ENCODE assay signal across 16 cellular contexts in genomic region chr18:58640428-58640805, GRCh38. TPM values are rescaled to one million over a fixed set of nuclear protein-coding genes. Genes with fewer than 3 reads are reported as not detected.
DNase-seq lines count a peak whose midpoint lies in the region; ATAC-seq, FAIRE-seq and TF ChIP-seq lines count a peak whose summit lies in the region.
"Had no signal": no experiment of that assay in that cellular context is flagged by ENCODE, and none has a peak within 500 bp of the region (broad histone marks: within the 10 kb centered on the region; RNA-seq: fewer than 3 reads in every experiment).

No MANE protein-coding gene starts in this region.

- RAD21 ChIA-PET in GM12878 (lab: Charles Lee; ENCODE audit: unreplicated experiment) = interaction anchor here (1.0 to 1.6 kb wide), 4 partner anchors 15 to 107 kb away, joined by 3 to 5 read pairs (median 4); no protein-coding TSS in a partner anchor

- H2BK120ac ChIP-seq in neuronal stem cell (ENCODE audit: low read depth, low read length) = no peak overlapping the region

- no peak overlapping the region for H4K8ac ChIP-seq in neuronal stem cell (ENCODE audit: low read depth, low read length)

- no peak for TF ChIP-seq POLR2A in GM12878 (IDR thresholded peaks at IDR 0.05; ENCODE audit: low read depth, low read length)

- no peak overlapping the region for H2AK5ac ChIP-seq in neuronal stem cell (ENCODE audit: low read depth, low read length)

- H2BK12ac ChIP-seq in neuronal stem cell (ENCODE audit: low read length) = no peak overlapping the region

- H3K4me3 ChIP-seq in GM12878 (no peak overlapping the region), neuronal stem cell (ENCODE audit: low read length in 2 of 2) (no peak overlapping the region)
- H3K4me3 ChIP-seq: colonic mucosa, sigmoid colon had no signal

- H3K14ac ChIP-seq in neuronal stem cell (ENCODE audit: low read length) = no peak overlapping the region

- in situ Hi-C loops in GM12878 (cut with MboI) = no loop called here

- POLR2A ChIA-PET in GM12878 (lab: Charles Lee) = interaction anchor here (0.7 to 1.1 kb wide), 2 partner anchors 15 to 19 kb away, joined by 3 to 4 read pairs; no protein-coding TSS in a partner anchor

- CTCF ChIA-PET in GM12878 (lab: Yijun Ruan, JAX) = interaction anchor here (0.7 to 2.2 kb wide), 3 partner anchors 14 to 124 kb away, joined by 3 to 6 read pairs (median 4); no protein-coding TSS in a partner anchor

- H3K9me3 ChIP-seq in GM12878 (replicated peaks; ENCODE audit: control insufficient read depth, insufficient read depth, low read length) = peaks cover 11% of the 10 kb centered on the region
- H3K9me3 ChIP-seq in neuronal stem cell (replicated peaks in 1 of 2; ENCODE audit: control insufficient read depth in 2 of 2, insufficient read depth in 1 of 2, low read depth in 1 of 2, low read length in 2 of 2) = no peaks in the 10 kb centered on the region
- H3K9me3 ChIP-seq: colonic mucosa, sigmoid colon had no signal

- peak; percentile 58 for DNase-seq in ELF-1 (ENCODE audit: low read depth, low spot score)
- peak; percentile 87 for DNase-seq in M059J (ENCODE audit: low read depth)
- DNase-seq in GM12878 (ENCODE audit: low read depth, low spot score) = no peak
- no peak for DNase-seq in neuronal stem cell (ENCODE audit: low spot score)
- DNase-seq in DMS79 (lab: John Stamatoyannopoulos, UW) = no peak
- no peak for DNase-seq in frontal cortex (ENCODE audit: low spot score in 2 of 2)
- DNase-seq in NCI-H446 treated with DMSO at 0.1 percent for 48 hours (lab: John Stamatoyannopoulos, UW) = no peak
- DNase-seq: activated effector memory CD4-positive, alpha-beta T cell treated with Interleukin-2 at 50 U/mL for 16 hours; colonic mucosa; KG1; midbrain; NCI-H1417 treated with DMSO at 0.1 percent for 48 hours; sigmoid colon; stimulated activated CD4-positive, alpha-beta T cell treated with anti-CD3 and anti-CD28 coated beads, Interleukin-4, amount 100 ng/mL, for 1 hour; T-helper 2 cell had no signal

- no TSS peak for BruUV-seq in GM12878 (replicated peaks; lab: Mats Ljungman, UMichigan)

- no peaks in the 10 kb centered on the region for H3K79me2 ChIP-seq in GM12878 (ENCODE audit: control insufficient read depth, insufficient read depth, low read length)

- TF ChIP-seq EP300 in GM12878 (IDR thresholded peaks at IDR 0.05; ENCODE audit: borderline replicate concordance in 1 of 2, control insufficient read depth in 1 of 2, low read depth in 2 of 2, low read length in 2 of 2) = no peak

- no peak overlapping the region for H3K18ac ChIP-seq in neuronal stem cell (ENCODE audit: low read length)

- intact Hi-C loops in GM12878 (cut with micrococcal nuclease; ENCODE audit: unreplicated experiment) = no loop called here

- SMC1A ChIA-PET in GM12878 (lab: Charles Lee; ENCODE audit: uncharacterized antibody, unreplicated experiment) = interaction anchor here (1.2 to 2.4 kb wide), 9 partner anchors 7 to 124 kb away, joined by 3 to 14 read pairs (median 5); no protein-coding TSS in a partner anchor

- 0 out of 2 replicates have a peak overlapping the region, but pooled peaks have one; percentile 19 for H2AFZ ChIP-seq in GM12878 (ENCODE audit: control insufficient read depth, low read depth, low read length)
- peak overlapping the region; percentile 56 for H2AFZ ChIP-seq in neuronal stem cell (ENCODE audit: low read length)

- peak overlapping the region; percentile 11 for H3K4me2 ChIP-seq in GM12878 (ENCODE audit: control insufficient read depth, insufficient read depth)
- H3K4me2 ChIP-seq in neuronal stem cell (ENCODE audit: insufficient read depth, low read length, poor library complexity, severe bottlenecking) = no peak overlapping the region

- H2BK5ac ChIP-seq in neuronal stem cell (ENCODE audit: low read length) = no peak overlapping the region

- no peak overlapping the region for H3K4ac ChIP-seq in neuronal stem cell (ENCODE audit: low read length)

- H3K27me3 ChIP-seq in GM12878 (replicated peaks in 1 of 2; ENCODE audit: control insufficient read depth in 2 of 2, insufficient read depth in 2 of 2, low read length in 1 of 2) (no peaks in the 10 kb centered on the region), neuronal stem cell (ENCODE audit: control insufficient read depth in 3 of 3, insufficient read depth in 3 of 3, low read depth in 1 of 3, low read length in 3 of 3) (no peaks in the 10 kb centered on the region)
- H3K27me3 ChIP-seq: colonic mucosa, sigmoid colon had no signal

- H3K27ac ChIP-seq in GM12878 (ENCODE audit: control insufficient read depth, insufficient read depth) = no peak overlapping the region; the same call in 1 of the 2 replicates
- H3K27ac ChIP-seq in neuronal stem cell (replicated peaks; ENCODE audit: low read length) = no peak overlapping the region
- H3K27ac ChIP-seq: colonic mucosa, sigmoid colon had no signal

- H3K9ac ChIP-seq in GM12878 (ENCODE audit: control insufficient read depth, insufficient read depth, low read length) (no peak overlapping the region), neuronal stem cell (ENCODE audit: low read depth, low read length, poor library complexity) (no peak overlapping the region)

- no peak overlapping the region for H2BK15ac ChIP-seq in neuronal stem cell (ENCODE audit: low read length)

- no peak for TF ChIP-seq RAD21 in GM12878 (IDR thresholded peaks at IDR 0.05; ENCODE audit: insufficient read depth, low read depth, low read length)

- H3K36me3 ChIP-seq in GM12878 (ENCODE audit: control insufficient read depth in 2 of 2, insufficient read depth in 2 of 2, low read length in 1 of 2) (no peaks in the 10 kb centered on the region), neuronal stem cell (replicated peaks in 1 of 2; ENCODE audit: control insufficient read depth in 2 of 2, insufficient read depth in 2 of 2, low read length in 2 of 2) (no peaks in the 10 kb centered on the region)
- H3K36me3 ChIP-seq: colonic mucosa, sigmoid colon had no signal

- WGBS in GM12878 (ENCODE audit: insufficient coverage, insufficient replicate concordance, low lambda C conversion rate, missing lambda C conversion rate) = 83% methylated on average over 4 of the region's 4 CpGs
- WGBS in neuronal stem cell (ENCODE audit: extremely low coverage in 2 of 2, insufficient read length in 2 of 2, insufficient replicate concordance in 1 of 2), 2 donors = no CpG with 5 or more reads among the region's 4 CpGs

- H3K4me1 ChIP-seq in GM12878 (ENCODE audit: control insufficient read depth, insufficient read depth, low read length) (peaks cover 38% of the 10 kb centered on the region), neuronal stem cell (ENCODE audit: control insufficient read depth in 2 of 2, insufficient read depth in 1 of 2, low read depth in 1 of 2, low read length in 2 of 2) (peaks cover 11 to 18% of the 10 kb centered on the region in 2 donors)
- H3K4me1 ChIP-seq: colonic mucosa had no signal

- ATAC-seq in GM12878 (no peak), GM19324 (IDR thresholded peaks at IDR 0.05; ENCODE audit: low FRiP score, unreplicated experiment) (no peak)

- no peak for FAIRE-seq in GM12878 (lab: Jason Lieb, UNC)
- no peak for FAIRE-seq in frontal cortex (lab: Jason Lieb, UNC)

- TF ChIP-seq CTCF in GM12878 (IDR thresholded peaks at IDR 0.05 in 2 of 3, conservative IDR thresholded peaks at IDR 0.05 in 1 of 3; ENCODE audit: control insufficient read depth in 2 of 3, extremely low read depth in 1 of 3, insufficient read depth in 1 of 3, low read depth in 3 of 3, low read length in 3 of 3) = no peak

- H3K23ac ChIP-seq in neuronal stem cell (ENCODE audit: low read depth, low read length, poor library complexity) = no peak overlapping the region

- H4K91ac ChIP-seq in neuronal stem cell (ENCODE audit: low read depth, low read length, poor library complexity) = no peak overlapping the region

- no peaks in the 10 kb centered on the region for H3K79me1 ChIP-seq in neuronal stem cell (ENCODE audit: low read depth, low read length)

- no peaks in the 10 kb centered on the region for H4K20me1 ChIP-seq in GM12878 (ENCODE audit: control insufficient read depth, insufficient read depth)

RNA-seq across cellular contexts. Expression of gene ALPK2, which starts 11.5 kb away (rescaled TPM):
- total RNA-seq in M059J (2014; rRNA removed; shearing (Covaris generic)) = 38.7 and 73.1 TPM in 2 replicates
- 28.8 and 29.7 TPM in 2 replicates for total RNA-seq in GM12878 (2013; cell fraction: nucleolus; rRNA removed)
- total RNA-seq in GM12878 (2014; rRNA removed) (4.5 and 5.8 TPM in 2 replicates), GM12878 (2014; rRNA removed; fragmentation: Illumina TruSeq; extraction: Trizol) (8.1 and 8.5 TPM in 2 replicates), GM12878 (2021) (4.3 and 5.1 TPM in 2 replicates), frontal cortex (not detected)
- polyA plus RNA-seq in GM12878 (2011; ENCODE audit: low read depth) = 2.5 TPM
- polyA plus RNA-seq in GM12878 (2011; rRNA removed) (27.4 and 36.5 TPM in 2 replicates), GM12878 (2014; fragmentation: Illumina TruSeq; extraction: Trizol) (4.8 and 4.9 TPM in 2 replicates), GM12878 (2014; fragmentation: Nextera tagmentation; extraction: Ambion mirVana) (1 to 10 TPM; 1.6 to 1.8 TPM), GM12878 (2014; rRNA removed) (3.4 TPM in 2 replicates), GM12878 (2016; fragmentation: Nextera tagmentation; extraction: Ambion mirVana) (1 to 10 TPM; 5.1 to 6.0 TPM)
- polyA plus RNA-seq in GM12878 (2011; cell fraction: cytosol; rRNA removed) = 14.0 TPM in 2 replicates
- 68.7 and 99.5 TPM in 2 replicates for polyA plus RNA-seq in GM12878 (2011; cell fraction: nucleus; rRNA removed)
- 2.4 and 3.8 TPM in 2 replicates for polyA plus RNA-seq in GM12878 (2012)
- 53.4 and 56.6 TPM in 2 replicates for polyA minus RNA-seq in GM12878 (2011; rRNA and poly(A)+ RNA removed)
- polyA minus RNA-seq in GM12878 (2011; cell fraction: cytosol; rRNA and poly(A)+ RNA removed) = 10.0 and 12.4 TPM in 2 replicates
- 96.9 and 97.0 TPM in 2 replicates for polyA minus RNA-seq in GM12878 (2011; cell fraction: nucleus; rRNA and poly(A)+ RNA removed)
- 0.28 TPM for polyA plus RNA-seq in neuronal stem cell (2013, experiment 1 of 2)
- polyA plus RNA-seq in neuronal stem cell (2013, experiment 2 of 2) = 0.21 TPM

RNA-seq across cellular contexts. Expression of gene MALT1, which starts 30.8 kb away (rescaled TPM):
- 92.5 and 116 TPM in 2 replicates for total RNA-seq in M059J (2014; rRNA removed; shearing (Covaris generic))
- total RNA-seq in GM12878 (2013; cell fraction: nucleolus; rRNA removed) = 326 and 345 TPM in 2 replicates
- 61.5 and 79.2 TPM in 2 replicates for total RNA-seq in GM12878 (2014; rRNA removed)
- total RNA-seq in GM12878 (2014; rRNA removed; fragmentation: Illumina TruSeq; extraction: Trizol) = 65.8 and 71.2 TPM in 2 replicates
- 49.8 and 50.6 TPM in 2 replicates for total RNA-seq in GM12878 (2021)
- polyA plus RNA-seq in GM12878 (2011; ENCODE audit: low read depth) = 19.6 TPM
- polyA plus RNA-seq in GM12878 (2011; rRNA removed) = 126 and 179 TPM in 2 replicates
- polyA plus RNA-seq in GM12878 (2011; cell fraction: cytosol; rRNA removed) = 40.3 and 53.0 TPM in 2 replicates
- polyA plus RNA-seq in GM12878 (2011; cell fraction: nucleus; rRNA removed) = 145 and 211 TPM in 2 replicates
- polyA plus RNA-seq in GM12878 (2012) = 25.7 and 45.2 TPM in 2 replicates
- 54.2 and 67.3 TPM in 2 replicates for polyA plus RNA-seq in GM12878 (2014; fragmentation: Illumina TruSeq; extraction: Trizol)
- polyA plus RNA-seq in GM12878 (2014; fragmentation: Nextera tagmentation; extraction: Ambion mirVana) = 10 to 100 TPM; 17.6 to 32.5 TPM
- polyA plus RNA-seq in GM12878 (2014; rRNA removed) = 33.9 and 40.3 TPM in 2 replicates
- polyA plus RNA-seq in GM12878 (2016; fragmentation: Nextera tagmentation; extraction: Ambion mirVana) = 10 to 100 TPM; 32.5 to 37.2 TPM
- 83.9 and 129 TPM in 2 replicates for polyA minus RNA-seq in GM12878 (2011; rRNA and poly(A)+ RNA removed)
- 28.5 and 42.0 TPM in 2 replicates for polyA minus RNA-seq in GM12878 (2011; cell fraction: cytosol; rRNA and poly(A)+ RNA removed)
- polyA minus RNA-seq in GM12878 (2011; cell fraction: nucleus; rRNA and poly(A)+ RNA removed) = 66.7 and 73.4 TPM in 2 replicates
- polyA plus RNA-seq in neuronal stem cell (2013, experiment 1 of 2) = 12.1 TPM
- 12.2 TPM for polyA plus RNA-seq in neuronal stem cell (2013, experiment 2 of 2)
- total RNA-seq in frontal cortex = 26.9 TPM

Comparison
In these comparisons a context has a peak if more than half of its experiments do, and no peak if none do; other contexts are left out.
1. DNase-seq: peak in ELF-1 (single experiment) and M059J (single experiment); none in GM12878 (single experiment), neuronal stem cell (single experiment), DMS79 (single experiment), frontal cortex (0 of 2) and NCI-H446 treated with DMSO at 0.1 percent for 48 hours (single experiment).